Comparison of ENCODE assay signal across 8 cellular contexts in the genomic region with DNA sequence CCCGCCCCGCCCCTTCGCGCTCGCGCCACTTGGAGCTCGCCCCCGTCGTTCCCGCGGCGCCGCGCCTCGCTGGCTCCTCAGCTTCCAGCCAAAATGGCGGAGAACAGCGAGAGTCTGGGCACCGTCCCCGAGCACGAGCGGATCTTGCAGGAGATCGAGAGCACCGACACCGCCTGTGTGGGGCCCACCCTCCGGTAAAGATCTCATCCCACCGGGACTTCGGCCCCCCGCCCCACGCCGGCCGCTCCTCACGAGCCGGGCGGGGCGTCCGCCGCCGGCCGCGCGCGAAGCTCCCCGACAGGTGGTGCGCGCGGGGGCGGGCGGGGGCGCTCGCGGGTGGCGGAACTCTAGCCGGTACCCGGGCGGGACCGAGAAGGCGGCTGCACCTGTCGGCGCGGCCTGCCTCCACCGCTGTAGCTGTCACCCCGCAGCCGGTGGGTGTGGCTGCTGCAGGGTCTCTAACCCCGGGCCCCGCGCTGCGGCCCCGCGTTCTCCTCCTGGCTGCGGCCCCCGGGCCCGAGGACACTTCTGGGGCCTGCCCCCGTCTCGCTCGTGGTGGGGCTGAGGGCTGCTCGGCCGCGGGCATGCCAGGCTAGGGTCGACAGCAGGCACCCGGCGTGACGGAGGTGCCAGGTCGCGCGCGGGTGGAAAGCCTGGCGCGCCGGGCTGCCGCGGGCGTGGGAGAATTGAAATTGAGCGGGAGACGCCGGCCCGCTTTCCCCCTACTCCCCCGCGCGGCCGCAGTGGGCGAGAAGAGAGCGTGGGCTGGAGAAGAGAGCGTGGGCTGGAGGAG.
DNase-seq lines count a peak whose midpoint lies in the region; ATAC-seq and TF ChIP-seq lines count a peak whose summit lies in the region.

A gene with protein sequence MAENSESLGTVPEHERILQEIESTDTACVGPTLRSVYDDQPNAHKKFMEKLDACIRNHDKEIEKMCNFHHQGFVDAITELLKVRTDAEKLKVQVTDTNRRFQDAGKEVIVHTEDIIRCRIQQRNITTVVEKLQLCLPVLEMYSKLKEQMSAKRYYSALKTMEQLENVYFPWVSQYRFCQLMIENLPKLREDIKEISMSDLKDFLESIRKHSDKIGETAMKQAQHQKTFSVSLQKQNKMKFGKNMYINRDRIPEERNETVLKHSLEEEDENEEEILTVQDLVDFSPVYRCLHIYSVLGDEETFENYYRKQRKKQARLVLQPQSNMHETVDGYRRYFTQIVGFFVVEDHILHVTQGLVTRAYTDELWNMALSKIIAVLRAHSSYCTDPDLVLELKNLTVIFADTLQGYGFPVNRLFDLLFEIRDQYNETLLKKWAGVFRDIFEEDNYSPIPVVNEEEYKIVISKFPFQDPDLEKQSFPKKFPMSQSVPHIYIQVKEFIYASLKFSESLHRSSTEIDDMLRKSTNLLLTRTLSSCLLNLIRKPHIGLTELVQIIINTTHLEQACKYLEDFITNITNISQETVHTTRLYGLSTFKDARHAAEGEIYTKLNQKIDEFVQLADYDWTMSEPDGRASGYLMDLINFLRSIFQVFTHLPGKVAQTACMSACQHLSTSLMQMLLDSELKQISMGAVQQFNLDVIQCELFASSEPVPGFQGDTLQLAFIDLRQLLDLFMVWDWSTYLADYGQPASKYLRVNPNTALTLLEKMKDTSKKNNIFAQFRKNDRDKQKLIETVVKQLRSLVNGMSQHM (plus strand): TSS at position 80 of the 793 bp plus-strand sequence. CDS start 14 bp downstream, at position 94.

- CTCF ChIA-PET in AG04449 (lab: Yijun Ruan, JAX), result interaction anchor here (1.0 to 3.5 kb wide), 6 partner anchors 11 to 204 kb away, joined by 3 to 31 read pairs (median 3); no protein-coding TSS in a partner anchor

- ATAC-seq in GM18519 (IDR thresholded peaks at IDR 0.05; ENCODE audit: low FRiP score, unreplicated experiment), result peak; percentile 59
- peak; percentile 77 for ATAC-seq in HG03039 (IDR thresholded peaks at IDR 0.05; ENCODE audit: unreplicated experiment)

- peak; percentile 5 for TF ChIP-seq CTCF in AG04449 (IDR thresholded peaks at IDR 0.05; ENCODE audit: insufficient read depth, low read length, missing control alignments)

- DNase-seq in AG04449 (ENCODE audit: low read depth, low spot score), result no peak
- DNase-seq in NCI-H2196 (lab: John Stamatoyannopoulos, UW; ENCODE audit: unreplicated experiment), result peak; percentile 69
- DNase-seq in activated CD4-positive, CD25-positive, alpha-beta regulatory T cell treated with anti-CD3 and anti-CD28 coated beads, Interleukin-2, amount 50 U/mL, for 16 hours (ENCODE audit: low read depth, low spot score), result peak; percentile 68
- DNase-seq in central memory CD4-positive, alpha-beta T cell, result peak; percentile 86
- DNase-seq in islet precursor cell, result peak; percentile 79
- peak; percentile 80 for DNase-seq in stimulated activated CD4-positive, alpha-beta T cell treated with anti-CD3 and anti-CD28 coated beads, Interleukin-12 subunit alpha, Interleukin-12 subunit beta, amount 100 ng/mL, for 4 hours

- peak within 1 kb of the TSS; percentile 70 for H3K4me3 ChIP-seq in AG04449 (ENCODE audit: low read depth, low read length)

- POLR2A ChIA-PET in AG04449 (lab: Yijun Ruan, JAX), result interaction anchor here (0.6 to 1.3 kb wide), 3 partner anchors 13 to 276 kb away, joined by 3 read pairs; no protein-coding TSS in a partner anchor
